In the genomic region with DNA sequence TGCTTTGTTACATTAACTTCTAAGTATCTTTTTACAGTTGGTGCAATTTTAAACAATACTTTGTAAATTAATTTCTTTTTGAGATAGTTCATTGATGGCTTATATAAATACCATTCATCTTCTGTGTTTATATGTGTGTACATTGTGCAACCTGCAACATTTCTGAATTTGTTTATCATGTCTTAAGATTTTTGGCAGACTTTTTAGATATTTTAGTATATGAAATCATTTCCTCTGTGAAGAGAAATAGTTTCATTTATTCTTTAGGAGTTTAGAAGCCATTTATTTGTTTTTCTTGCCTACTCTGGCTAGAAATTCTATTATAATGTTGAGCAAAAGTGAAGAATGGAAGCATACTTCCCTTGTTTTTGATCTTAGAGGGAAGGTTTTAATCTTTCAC, we compare ENCODE assay signal across 21 cellular contexts.
"Had no signal": no experiment of that assay in that cellular context is flagged by ENCODE, and none has a peak within 500 bp of the region (broad histone marks: within the 10 kb centered on the region; RNA-seq: fewer than 3 reads in every experiment).

No MANE protein-coding gene starts in this region.

- H3K9me3 ChIP-seq: ovary, prostate gland, upper lobe of left lung had no signal

- H3K4me1 ChIP-seq: foreskin keratinocyte, left ventricle myocardium inferior, prostate gland, upper lobe of left lung had no signal

- H3K27me3 ChIP-seq: cardiac muscle cell, foreskin keratinocyte, ovary, upper lobe of left lung had no signal

- H3K27ac ChIP-seq: cardiac muscle cell, foreskin keratinocyte, left ventricle myocardium inferior, ovary, prostate gland, upper lobe of left lung had no signal

- ATAC-seq: activated CD4-positive, alpha-beta T cell treated with anti-CD3 and anti-CD28 coated beads for 36 hours; activated T-cell treated with anti-CD3 and anti-CD28 coated beads, Interleukin-2, amount 50 U/mL, for 4 hours; foreskin keratinocyte; natural killer cell had no signal

- DNase-seq: activated B cell treated with CpG ODN at 0.5 μM for 24 hours; activated CD4-positive, alpha-beta T cell treated with anti-CD3 and anti-CD28 coated beads for 36 hours; activated CD4-positive, alpha-beta T cell treated with anti-CD3 and anti-CD28 coated beads, Interleukin-2, amount 50 U/mL, for 4 hours; activated CD8-positive, alpha-beta memory T cell treated with anti-CD3 and anti-CD28 coated beads for 24 hours; activated CD8-positive, alpha-beta memory T cell treated with anti-CD3 and anti-CD28 coated beads, Interleukin-2, amount 50 U/mL, for 48 hours; activated naive CD4-positive, alpha-beta T cell treated with Interleukin-2 at 50 U/mL for 16 hours; activated naive CD8-positive, alpha-beta T cell treated with anti-CD3 and anti-CD28 coated beads, Interleukin-2, amount 10 ng/mL, durations not matched to agents 7 days and 5 days; activated T-cell treated with anti-CD3 and anti-CD28 coated beads, Interleukin-2, amount 50 U/mL, for 4 hours; effector CD8-positive, alpha-beta T cell; erythroblast; foreskin keratinocyte; left ventricle myocardium inferior; mammary epithelial cell; midbrain; natural killer cell; ovary; stimulated activated CD4-positive, alpha-beta T cell treated with anti-CD3 and anti-CD28 coated beads, Interleukin-4, amount 100 ng/mL, for 24 hours; stimulated activated naive CD4-positive, alpha-beta T cell treated with Interleukin-2 at 50 U/mL for 16 hours; upper lobe of left lung had no signal

- H3K4me3 ChIP-seq: cardiac muscle cell, left ventricle myocardium inferior, ovary, prostate gland, upper lobe of left lung had no signal

- H3K36me3 ChIP-seq: cardiac muscle cell, left ventricle myocardium inferior, ovary, prostate gland, upper lobe of left lung had no signal
